1 cellular context compared by ENCODE assay signal in the genomic region with DNA sequence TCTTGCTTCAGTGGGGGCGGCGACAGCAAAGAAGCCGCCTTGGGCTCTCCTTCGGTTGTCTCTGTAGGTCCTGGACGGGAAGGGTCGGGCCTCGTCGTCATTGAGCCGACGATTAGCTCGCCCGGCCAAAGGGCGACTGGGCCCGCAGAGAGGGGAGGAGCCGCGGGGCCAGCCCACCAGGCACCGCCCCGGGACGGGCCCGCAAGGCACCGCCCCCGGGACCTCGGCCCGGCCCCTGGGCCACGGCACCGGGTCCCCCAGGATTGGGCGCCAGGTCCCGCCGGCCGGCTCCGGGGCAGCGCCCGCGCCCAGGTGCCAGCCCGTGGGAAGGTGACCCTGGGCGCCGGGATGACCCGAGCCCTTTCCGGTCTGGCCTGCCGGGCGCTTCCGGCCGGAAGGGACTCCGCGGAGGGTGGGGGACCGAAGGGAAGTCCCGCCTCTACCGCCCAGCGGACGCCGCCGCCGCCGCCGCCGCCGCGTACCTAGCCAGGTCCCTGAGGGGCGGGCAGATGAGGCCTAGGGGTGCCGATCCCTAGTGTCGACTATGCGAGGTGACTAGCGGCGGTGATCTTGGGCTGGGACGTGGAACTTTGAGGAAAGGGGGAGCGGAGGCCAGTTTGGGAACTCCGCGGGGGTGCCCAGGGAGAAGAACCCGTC.
TF ChIP-seq lines count a peak whose summit lies in the region.

A gene (minus strand): TSS at position 371 of the 657 bp plus-strand sequence. CDS start 524 bp downstream, outside the sequence.
A gene with protein sequence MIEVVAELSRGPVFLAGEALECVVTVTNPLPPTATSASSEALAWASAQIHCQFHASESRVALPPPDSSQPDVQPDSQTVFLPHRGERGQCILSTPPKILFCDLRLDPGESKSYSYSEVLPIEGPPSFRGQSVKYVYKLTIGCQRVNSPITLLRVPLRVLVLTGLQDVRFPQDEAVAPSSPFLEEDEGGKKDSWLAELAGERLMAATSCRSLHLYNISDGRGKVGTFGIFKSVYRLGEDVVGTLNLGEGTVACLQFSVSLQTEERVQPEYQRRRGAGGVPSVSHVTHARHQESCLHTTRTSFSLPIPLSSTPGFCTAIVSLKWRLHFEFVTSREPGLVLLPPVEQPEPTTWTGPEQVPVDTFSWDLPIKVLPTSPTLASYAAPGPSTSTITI (plus strand): TSS at position 430 of the 657 bp plus-strand sequence. CDS start 469 bp downstream, outside the sequence.

TF ChIP-seq in K562, 482 proteins besides CTCF, POLR2A, EP300 and RAD21 (continued from another document and continues in another):
- TF ChIP-seq, protein P1, sequence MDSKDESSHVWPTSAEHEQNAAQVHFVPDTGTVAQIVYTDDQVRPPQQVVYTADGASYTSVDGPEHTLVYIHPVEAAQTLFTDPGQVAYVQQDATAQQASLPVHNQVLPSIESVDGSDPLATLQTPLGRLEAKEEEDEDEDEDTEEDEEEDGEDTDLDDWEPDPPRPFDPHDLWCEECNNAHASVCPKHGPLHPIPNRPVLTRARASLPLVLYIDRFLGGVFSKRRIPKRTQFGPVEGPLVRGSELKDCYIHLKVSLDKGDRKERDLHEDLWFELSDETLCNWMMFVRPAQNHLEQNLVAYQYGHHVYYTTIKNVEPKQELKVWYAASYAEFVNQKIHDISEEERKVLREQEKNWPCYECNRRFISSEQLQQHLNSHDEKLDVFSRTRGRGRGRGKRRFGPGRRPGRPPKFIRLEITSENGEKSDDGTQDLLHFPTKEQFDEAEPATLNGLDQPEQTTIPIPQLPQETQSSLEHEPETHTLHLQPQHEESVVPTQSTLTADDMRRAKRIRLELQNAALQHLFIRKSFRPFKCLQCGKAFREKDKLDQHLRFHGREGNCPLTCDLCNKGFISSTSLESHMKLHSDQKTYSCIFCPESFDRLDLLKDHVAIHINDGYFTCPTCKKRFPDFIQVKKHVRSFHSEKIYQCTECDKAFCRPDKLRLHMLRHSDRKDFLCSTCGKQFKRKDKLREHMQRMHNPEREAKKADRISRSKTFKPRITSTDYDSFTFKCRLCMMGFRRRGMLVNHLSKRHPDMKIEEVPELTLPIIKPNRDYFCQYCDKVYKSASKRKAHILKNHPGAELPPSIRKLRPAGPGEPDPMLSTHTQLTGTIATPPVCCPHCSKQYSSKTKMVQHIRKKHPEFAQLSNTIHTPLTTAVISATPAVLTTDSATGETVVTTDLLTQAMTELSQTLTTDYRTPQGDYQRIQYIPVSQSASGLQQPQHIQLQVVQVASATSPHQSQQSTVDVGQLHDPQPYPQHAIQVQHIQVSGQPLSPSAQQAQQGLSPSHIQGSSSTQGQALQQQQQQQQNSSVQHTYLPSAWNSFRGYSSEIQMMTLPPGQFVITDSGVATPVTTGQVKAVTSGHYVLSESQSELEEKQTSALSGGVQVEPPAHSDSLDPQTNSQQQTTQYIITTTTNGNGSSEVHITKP (IDR thresholded peaks at IDR 0.05; ENCODE audit: partially characterized antibody) = peak; percentile 93
- TF ChIP-seq RFX7 (CRISPR knock-in tag; IDR thresholded peaks at IDR 0.05) = no peak
- TF ChIP-seq HCFC1 (IDR thresholded peaks at IDR 0.05; ENCODE audit: low read depth, low read length) = peak; percentile 36; the same call in 1 of the 2 replicates
- TF ChIP-seq ZNF785 (CRISPR knock-in tag; IDR thresholded peaks at IDR 0.05) = no peak
- no peak for TF ChIP-seq CBX3 (IDR thresholded peaks at IDR 0.05; ENCODE audit: borderline replicate concordance in 1 of 2, low read length in 2 of 2)
- no peak for TF ChIP-seq ZNF644 (tag; IDR thresholded peaks at IDR 0.05; ENCODE audit: low read depth)
- no peak for TF ChIP-seq ZNF668 (CRISPR knock-in tag; IDR thresholded peaks at IDR 0.05)
- TF ChIP-seq, protein P2, sequence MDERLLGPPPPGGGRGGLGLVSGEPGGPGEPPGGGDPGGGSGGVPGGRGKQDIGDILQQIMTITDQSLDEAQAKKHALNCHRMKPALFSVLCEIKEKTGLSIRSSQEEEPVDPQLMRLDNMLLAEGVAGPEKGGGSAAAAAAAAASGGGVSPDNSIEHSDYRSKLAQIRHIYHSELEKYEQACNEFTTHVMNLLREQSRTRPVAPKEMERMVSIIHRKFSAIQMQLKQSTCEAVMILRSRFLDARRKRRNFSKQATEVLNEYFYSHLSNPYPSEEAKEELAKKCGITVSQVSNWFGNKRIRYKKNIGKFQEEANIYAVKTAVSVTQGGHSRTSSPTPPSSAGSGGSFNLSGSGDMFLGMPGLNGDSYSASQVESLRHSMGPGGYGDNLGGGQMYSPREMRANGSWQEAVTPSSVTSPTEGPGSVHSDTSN (CRISPR knock-in tag; IDR thresholded peaks at IDR 0.05; ENCODE audit: low read depth) = no peak
- TF ChIP-seq, protein P2 (tag; conservative IDR thresholded peaks at IDR 0.05; ENCODE audit: low read depth) = no peak
- no peak for TF ChIP-seq BRCA1 (IDR thresholded peaks at IDR 0.05)
- TF ChIP-seq BRCA1 (CRISPR knock-in tag; IDR thresholded peaks at IDR 0.05) = no peak
- TF ChIP-seq PCBP1 (IDR thresholded peaks at IDR 0.05; ENCODE audit: low read depth, low read length, poor library complexity, severe bottlenecking) = peak; percentile 49
- TF ChIP-seq, protein P3, sequence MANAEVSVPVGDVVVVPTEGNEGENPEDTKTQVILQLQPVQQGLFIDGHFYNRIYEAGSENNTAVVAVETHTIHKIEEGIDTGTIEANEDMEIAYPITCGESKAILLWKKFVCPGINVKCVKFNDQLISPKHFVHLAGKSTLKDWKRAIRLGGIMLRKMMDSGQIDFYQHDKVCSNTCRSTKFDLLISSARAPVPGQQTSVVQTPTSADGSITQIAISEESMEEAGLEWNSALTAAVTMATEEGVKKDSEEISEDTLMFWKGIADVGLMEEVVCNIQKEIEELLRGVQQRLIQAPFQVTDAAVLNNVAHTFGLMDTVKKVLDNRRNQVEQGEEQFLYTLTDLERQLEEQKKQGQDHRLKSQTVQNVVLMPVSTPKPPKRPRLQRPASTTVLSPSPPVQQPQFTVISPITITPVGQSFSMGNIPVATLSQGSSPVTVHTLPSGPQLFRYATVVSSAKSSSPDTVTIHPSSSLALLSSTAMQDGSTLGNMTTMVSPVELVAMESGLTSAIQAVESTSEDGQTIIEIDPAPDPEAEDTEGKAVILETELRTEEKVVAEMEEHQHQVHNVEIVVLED (CRISPR knock-in tag; IDR thresholded peaks at IDR 0.05) = peak; percentile 32; the same call in 1 of the 2 replicates
- TF ChIP-seq FUS (optimal IDR thresholded peaks at IDR 0.05; ENCODE audit: low read depth, low read length) = no peak
- no peak for TF ChIP-seq LCOR (CRISPR knock-in tag; IDR thresholded peaks at IDR 0.05)
- peak; percentile 94 for TF ChIP-seq HNRNPL (IDR thresholded peaks at IDR 0.05; ENCODE audit: low read depth, low read length)
- TF ChIP-seq L3MBTL2 (IDR thresholded peaks at IDR 0.05) = peak; percentile 42; the same call in 1 of the 2 replicates
- peak; percentile 60; the same call in 1 of the 2 replicates for TF ChIP-seq CREB1 (IDR thresholded peaks at IDR 0.05)
- TF ChIP-seq CREB1 (CRISPR knock-in tag; IDR thresholded peaks at IDR 0.05) = no peak
- TF ChIP-seq ZNF699 (CRISPR knock-in tag; IDR thresholded peaks at IDR 0.05; ENCODE audit: insufficient replicate concordance) = no peak
- TF ChIP-seq, protein P4, sequence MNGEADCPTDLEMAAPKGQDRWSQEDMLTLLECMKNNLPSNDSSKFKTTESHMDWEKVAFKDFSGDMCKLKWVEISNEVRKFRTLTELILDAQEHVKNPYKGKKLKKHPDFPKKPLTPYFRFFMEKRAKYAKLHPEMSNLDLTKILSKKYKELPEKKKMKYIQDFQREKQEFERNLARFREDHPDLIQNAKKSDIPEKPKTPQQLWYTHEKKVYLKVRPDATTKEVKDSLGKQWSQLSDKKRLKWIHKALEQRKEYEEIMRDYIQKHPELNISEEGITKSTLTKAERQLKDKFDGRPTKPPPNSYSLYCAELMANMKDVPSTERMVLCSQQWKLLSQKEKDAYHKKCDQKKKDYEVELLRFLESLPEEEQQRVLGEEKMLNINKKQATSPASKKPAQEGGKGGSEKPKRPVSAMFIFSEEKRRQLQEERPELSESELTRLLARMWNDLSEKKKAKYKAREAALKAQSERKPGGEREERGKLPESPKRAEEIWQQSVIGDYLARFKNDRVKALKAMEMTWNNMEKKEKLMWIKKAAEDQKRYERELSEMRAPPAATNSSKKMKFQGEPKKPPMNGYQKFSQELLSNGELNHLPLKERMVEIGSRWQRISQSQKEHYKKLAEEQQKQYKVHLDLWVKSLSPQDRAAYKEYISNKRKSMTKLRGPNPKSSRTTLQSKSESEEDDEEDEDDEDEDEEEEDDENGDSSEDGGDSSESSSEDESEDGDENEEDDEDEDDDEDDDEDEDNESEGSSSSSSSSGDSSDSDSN (IDR thresholded peaks at IDR 0.05; ENCODE audit: borderline replicate concordance in 1 of 2, low read depth in 2 of 2, low read length in 2 of 2) = 0 out of 4 replicates have a peak, but pooled peaks of 1 of the 2 experiments have one; percentile 46
- TF ChIP-seq CREM (IDR thresholded peaks at IDR 0.05; ENCODE audit: low read depth) = peak; percentile 58
- TF ChIP-seq MEIS2 (IDR thresholded peaks at IDR 0.05; ENCODE audit: partially characterized antibody) = no peak
- TF ChIP-seq, protein P5, sequence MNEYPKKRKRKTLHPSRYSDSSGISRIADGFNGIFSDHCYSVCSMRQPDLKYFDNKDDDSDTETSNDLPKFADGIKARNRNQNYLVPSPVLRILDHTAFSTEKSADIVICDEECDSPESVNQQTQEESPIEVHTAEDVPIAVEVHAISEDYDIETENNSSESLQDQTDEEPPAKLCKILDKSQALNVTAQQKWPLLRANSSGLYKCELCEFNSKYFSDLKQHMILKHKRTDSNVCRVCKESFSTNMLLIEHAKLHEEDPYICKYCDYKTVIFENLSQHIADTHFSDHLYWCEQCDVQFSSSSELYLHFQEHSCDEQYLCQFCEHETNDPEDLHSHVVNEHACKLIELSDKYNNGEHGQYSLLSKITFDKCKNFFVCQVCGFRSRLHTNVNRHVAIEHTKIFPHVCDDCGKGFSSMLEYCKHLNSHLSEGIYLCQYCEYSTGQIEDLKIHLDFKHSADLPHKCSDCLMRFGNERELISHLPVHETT (CRISPR knock-in tag; conservative IDR thresholded peaks at IDR 0.05 in 1 of 2, IDR thresholded peaks at IDR 0.05 in 1 of 2) = peak in 1 of 2 experiments; percentile 82; a peak in 2 of 4 replicates
- TF ChIP-seq GABPA (tag; conservative IDR thresholded peaks at IDR 0.05; ENCODE audit: low read depth) = peak; percentile 97
- no peak for TF ChIP-seq SNIP1 (IDR thresholded peaks at IDR 0.05; ENCODE audit: low read depth)
- no peak for TF ChIP-seq ZFPM2 (CRISPR knock-in tag; IDR thresholded peaks at IDR 0.05)
- TF ChIP-seq, protein P6, sequence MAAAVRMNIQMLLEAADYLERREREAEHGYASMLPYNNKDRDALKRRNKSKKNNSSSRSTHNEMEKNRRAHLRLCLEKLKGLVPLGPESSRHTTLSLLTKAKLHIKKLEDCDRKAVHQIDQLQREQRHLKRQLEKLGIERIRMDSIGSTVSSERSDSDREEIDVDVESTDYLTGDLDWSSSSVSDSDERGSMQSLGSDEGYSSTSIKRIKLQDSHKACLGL (CRISPR knock-in tag; IDR thresholded peaks at IDR 0.05; ENCODE audit: borderline replicate concordance, poor library complexity, severe bottlenecking) = no peak
- no peak for TF ChIP-seq CBX2 (IDR thresholded peaks at IDR 0.05; ENCODE audit: insufficient read depth, low read length, poor library complexity, severe bottlenecking)
- TF ChIP-seq, protein P7, sequence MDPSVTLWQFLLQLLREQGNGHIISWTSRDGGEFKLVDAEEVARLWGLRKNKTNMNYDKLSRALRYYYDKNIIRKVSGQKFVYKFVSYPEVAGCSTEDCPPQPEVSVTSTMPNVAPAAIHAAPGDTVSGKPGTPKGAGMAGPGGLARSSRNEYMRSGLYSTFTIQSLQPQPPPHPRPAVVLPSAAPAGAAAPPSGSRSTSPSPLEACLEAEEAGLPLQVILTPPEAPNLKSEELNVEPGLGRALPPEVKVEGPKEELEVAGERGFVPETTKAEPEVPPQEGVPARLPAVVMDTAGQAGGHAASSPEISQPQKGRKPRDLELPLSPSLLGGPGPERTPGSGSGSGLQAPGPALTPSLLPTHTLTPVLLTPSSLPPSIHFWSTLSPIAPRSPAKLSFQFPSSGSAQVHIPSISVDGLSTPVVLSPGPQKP (CRISPR knock-in tag; IDR thresholded peaks at IDR 0.05) = no peak
- TF ChIP-seq, protein P8, sequence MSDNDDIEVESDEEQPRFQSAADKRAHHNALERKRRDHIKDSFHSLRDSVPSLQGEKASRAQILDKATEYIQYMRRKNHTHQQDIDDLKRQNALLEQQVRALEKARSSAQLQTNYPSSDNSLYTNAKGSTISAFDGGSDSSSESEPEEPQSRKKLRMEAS (CRISPR knock-in tag; IDR thresholded peaks at IDR 0.05) = no peak
- TF ChIP-seq NRF1 (conservative IDR thresholded peaks at IDR 0.05 in 1 of 2, IDR thresholded peaks at IDR 0.05 in 1 of 2) = peak in 1 of 2 experiments; percentile 23; a peak in 2 of 4 replicates
- TF ChIP-seq, protein P9, sequence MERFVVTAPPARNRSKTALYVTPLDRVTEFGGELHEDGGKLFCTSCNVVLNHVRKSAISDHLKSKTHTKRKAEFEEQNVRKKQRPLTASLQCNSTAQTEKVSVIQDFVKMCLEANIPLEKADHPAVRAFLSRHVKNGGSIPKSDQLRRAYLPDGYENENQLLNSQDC (CRISPR knock-in tag; IDR thresholded peaks at IDR 0.05) = peak; percentile 87; the same call in 1 of the 2 replicates
- TF ChIP-seq ZNF174 (CRISPR knock-in tag; IDR thresholded peaks at IDR 0.05) = no peak
- TF ChIP-seq SRSF1 (IDR thresholded peaks at IDR 0.05; ENCODE audit: low read depth, low read length) = no peak
- no peak for TF ChIP-seq PHF21A (IDR thresholded peaks at IDR 0.05; ENCODE audit: borderline replicate concordance, low read depth)
- peak; percentile 38; the same call in 1 of the 2 replicates for TF ChIP-seq ATF7 (IDR thresholded peaks at IDR 0.05)
- TF ChIP-seq, protein P10, sequence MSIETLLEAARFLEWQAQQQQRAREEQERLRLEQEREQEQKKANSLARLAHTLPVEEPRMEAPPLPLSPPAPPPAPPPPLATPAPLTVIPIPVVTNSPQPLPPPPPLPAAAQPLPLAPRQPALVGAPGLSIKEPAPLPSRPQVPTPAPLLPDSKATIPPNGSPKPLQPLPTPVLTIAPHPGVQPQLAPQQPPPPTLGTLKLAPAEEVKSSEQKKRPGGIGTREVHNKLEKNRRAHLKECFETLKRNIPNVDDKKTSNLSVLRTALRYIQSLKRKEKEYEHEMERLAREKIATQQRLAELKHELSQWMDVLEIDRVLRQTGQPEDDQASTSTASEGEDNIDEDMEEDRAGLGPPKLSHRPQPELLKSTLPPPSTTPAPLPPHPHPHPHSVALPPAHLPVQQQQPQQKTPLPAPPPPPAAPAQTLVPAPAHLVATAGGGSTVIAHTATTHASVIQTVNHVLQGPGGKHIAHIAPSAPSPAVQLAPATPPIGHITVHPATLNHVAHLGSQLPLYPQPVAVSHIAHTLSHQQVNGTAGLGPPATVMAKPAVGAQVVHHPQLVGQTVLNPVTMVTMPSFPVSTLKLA (conservative IDR thresholded peaks at IDR 0.05) = 0 out of 4 replicates have a peak, but pooled peaks of 1 of the 2 experiments have one; percentile 8
- peak; percentile 91; the same call in 1 of the 2 replicates for TF ChIP-seq GATAD2B (IDR thresholded peaks at IDR 0.05; ENCODE audit: borderline replicate concordance)
- no peak for TF ChIP-seq SREBF1 (IDR thresholded peaks at IDR 0.05; ENCODE audit: borderline replicate concordance, low read depth, low read length)
- TF ChIP-seq FOXM1 (IDR thresholded peaks at IDR 0.05; ENCODE audit: low read depth) = no peak
- 0 out of 2 replicates have a peak, but pooled peaks have one; percentile 19 for TF ChIP-seq FOXM1 (CRISPR knock-in tag; IDR thresholded peaks at IDR 0.05; ENCODE audit: low read depth)
